Comparison of ENCODE assay signal across 19 cellular contexts in genomic region chr17:38416840-38417209, GRCh38. TPM values are rescaled to one million over a fixed set of nuclear protein-coding genes. Genes with fewer than 3 reads are reported as not detected.
DNase-seq lines count a peak whose midpoint lies in the region; ATAC-seq, FAIRE-seq and TF ChIP-seq lines count a peak whose summit lies in the region.
"Had no signal": no experiment of that assay in that cellular context is flagged by ENCODE, and none has a peak within 500 bp of the region (broad histone marks: within the 10 kb centered on the region; RNA-seq: fewer than 3 reads in every experiment).

No MANE protein-coding gene starts in this region.

- BruUV-seq in HepG2 (replicated peaks; lab: Mats Ljungman, UMichigan), result no TSS peak
- BruUV-seq in K562 (replicated peaks; lab: Mats Ljungman, UMichigan), result no TSS peak

- POLR2A ChIA-PET in HepG2 (lab: Yijun Ruan, JAX), result interaction anchor here (2.1 to 4.7 kb wide), 3 partner anchors 58 to 66 kb away, joined by 7 to 158 read pairs (median 15); partner anchors contain the start of gene SOCS7
- POLR2A ChIA-PET in K562 (lab: Yijun Ruan, JAX), result interaction anchor here (0.7 kb wide), 1 partner anchor 155 kb away, joined by 3 read pairs; no protein-coding TSS in a partner anchor

- no peak for TF ChIP-seq POLR2A in HepG2 (IDR thresholded peaks at IDR 0.05; ENCODE audit: insufficient read depth in 1 of 2, low read depth in 2 of 2, low read length in 2 of 2)
- no peak for TF ChIP-seq POLR2A in right lobe of liver (IDR thresholded peaks at IDR 0.05)
- TF ChIP-seq POLR2A in K562 (conservative IDR thresholded peaks at IDR 0.05), result no peak

- H2AFZ ChIP-seq in HepG2 (ENCODE audit: low read length) (no peak overlapping the region), K562 (ENCODE audit: low read depth, low read length) (no peak overlapping the region)

- H3K4me3 ChIP-seq in HepG2 (replicated peaks in 1 of 3; ENCODE audit: insufficient read depth in 1 of 3, low read depth in 2 of 3, low read length in 3 of 3) (no peak overlapping the region), right lobe of liver (no peak overlapping the region), K562 (no peak overlapping the region)
- H3K4me3 ChIP-seq: gastroesophageal sphincter, skin epidermis, vagina had no signal

- DNase-seq in HepG2 (ENCODE audit: low spot score) (no peak), right lobe of liver (no peak), NCI-H226 (peak; percentile 51), K562 (ENCODE audit: extremely low read depth in 1 of 4, low spot score in 3 of 4) (peak in 1 of 4 experiments; percentile 20), NCI-H524 (lab: John Stamatoyannopoulos, UW) (no peak), Right ventricle myocardium inferior (ENCODE audit: missing footprints) (no peak)
- DNase-seq in stimulated activated naive CD4-positive, alpha-beta T cell (lab: John Stamatoyannopoulos, UW), result no peak
- DNase-seq: activated CD4-positive, alpha-beta memory T cell treated with anti-CD3 and anti-CD28 coated beads, Interleukin-2, amount 10 ng/mL, durations not matched to agents 7 days and 5 days; immature natural killer cell; mesenchymal stem cell; NCI-H526 treated with DMSO at 0.1 percent for 48 hours; stimulated activated naive B cell treated with anti-CD40 and anti-IgM and Interleukin-4, amounts not matched to agents 10 μg/mL and 1 μg/mL and 100 μg/mL, for 72 hours had no signal

- H3K36me3 ChIP-seq in HepG2 (replicated peaks in 1 of 2; ENCODE audit: control insufficient read depth in 1 of 2, insufficient read depth in 2 of 2, low read length in 2 of 2) (no peaks in the 10 kb centered on the region), right lobe of liver (no peaks in the 10 kb centered on the region), K562 (ENCODE audit: control insufficient read depth, insufficient read depth, low read length) (no peaks in the 10 kb centered on the region)
- H3K36me3 ChIP-seq: gastroesophageal sphincter, neutrophil, vagina had no signal

- no peak for FAIRE-seq in HepG2 (lab: Jason Lieb, UNC)
- no peak for FAIRE-seq in K562 (lab: Jason Lieb, UNC)
- FAIRE-seq: endometrium, TTC549 had no signal

- ATAC-seq in HepG2 (no peak), right lobe of liver (no peak), K562 (peak; percentile 26), HG03439 (IDR thresholded peaks at IDR 0.05; ENCODE audit: unreplicated experiment) (no peak), Right ventricle myocardium inferior (no peak)
- ATAC-seq: gastroesophageal sphincter; stimulated activated naive B cell treated with anti-CD40 and anti-IgM and Interleukin-4, amounts not matched to agents 10 μg/mL and 1 μg/mL and 100 μg/mL, for 72 hours had no signal

- CTCF ChIA-PET in HepG2 (lab: Yijun Ruan, JAX; ENCODE audit: low intra/inter-chr PET ratio, low total read pairs), result no interaction called here
- CTCF ChIA-PET in K562 (lab: Yijun Ruan, JAX; ENCODE audit: low intra/inter-chr PET ratio), result interaction anchor here (1.1 to 4.2 kb wide), 2 partner anchors 67 to 86 kb away, joined by 3 to 42 read pairs; partner anchors contain the start of gene SOCS7

- H3K9ac ChIP-seq in HepG2 (ENCODE audit: insufficient read depth, low read depth, low read length) (no peak overlapping the region), K562 (ENCODE audit: insufficient read depth in 1 of 2, low read depth in 2 of 2, low read length in 2 of 2) (no peak overlapping the region; a peak in 1 of 4 replicates)

- intact Hi-C loops in HepG2 (cut with micrococcal nuclease; ENCODE audit: unreplicated experiment), result no loop called here
- intact Hi-C loops in right lobe of liver (cut with DNase I), result loop anchor here (5.0 kb wide), 2 partner anchors 70 to 75 kb away; partner anchors contain the start of gene GPR179 (in 1 of the 2)
- intact Hi-C loops in K562 (cut with micrococcal nuclease), result no loop called here
- intact Hi-C loops in Right ventricle myocardium inferior (cut with DNase I), result no loop called here

- H3K4me2 ChIP-seq in HepG2 (ENCODE audit: low read depth, low read length) (no peak overlapping the region; the same call in 1 of the 2 replicates), K562 (ENCODE audit: insufficient read depth, low read length) (no peak overlapping the region)

- TF ChIP-seq CTCF in HepG2 (CRISPR knock-in tag; IDR thresholded peaks at IDR 0.05) (no peak), right lobe of liver (IDR thresholded peaks at IDR 0.05) (no peak), K562 (IDR thresholded peaks at IDR 0.05 in 2 of 3, conservative IDR thresholded peaks at IDR 0.05 in 1 of 3; ENCODE audit: insufficient read depth in 2 of 3, low read depth in 1 of 3, low read length in 3 of 3) (no peak)

- H3K27ac ChIP-seq in HepG2 (ENCODE audit: extremely low read length, insufficient read depth, low read length) (no peak overlapping the region), right lobe of liver (no peak overlapping the region), K562 (ENCODE audit: extremely low read depth, low read depth, low read length) (no peak overlapping the region)
- H3K27ac ChIP-seq: gastroesophageal sphincter, neutrophil, skin epidermis, vagina had no signal

- no peak for TF ChIP-seq RAD21 in HepG2 (CRISPR knock-in tag; IDR thresholded peaks at IDR 0.05)
- no peak for TF ChIP-seq RAD21 in K562 (CRISPR knock-in tag; conservative IDR thresholded peaks at IDR 0.05 in 1 of 2, IDR thresholded peaks at IDR 0.05 in 1 of 2)

- no peaks in the 10 kb centered on the region for H3K79me2 ChIP-seq in HepG2 (ENCODE audit: insufficient read depth, low read length)
- no peaks in the 10 kb centered on the region for H3K79me2 ChIP-seq in K562 (ENCODE audit: control insufficient read depth, insufficient read depth, low read length)

- H4K20me1 ChIP-seq in HepG2 (ENCODE audit: insufficient read depth, low read length) (no peaks in the 10 kb centered on the region), K562 (replicated peaks; ENCODE audit: control insufficient read depth, insufficient read depth, low read length) (peaks cover 8% of the 10 kb centered on the region)

- peaks cover 19 to 55% of the 10 kb centered on the region in 2 experiments for H3K27me3 ChIP-seq in HepG2 (ENCODE audit: control insufficient read depth in 1 of 2, insufficient read depth in 2 of 2, low read length in 2 of 2)
- peaks cover 0 to 5% of the 10 kb centered on the region in 2 donors for H3K27me3 ChIP-seq in right lobe of liver
- H3K27me3 ChIP-seq in K562 (ENCODE audit: control insufficient read depth in 2 of 2, insufficient read depth in 2 of 2, low read length in 2 of 2), result peaks cover 13 to 40% of the 10 kb centered on the region in 2 experiments; a peak in 4 of 5 replicates

- H3K9me1 ChIP-seq in K562 (ENCODE audit: control insufficient read depth, insufficient read depth, low read length), result no peaks in the 10 kb centered on the region

- in situ Hi-C loops in HepG2 (cut with HindIII; ENCODE audit: extremely low pct_ligation_motif_present, low pct_unique_long_range_greater_than_20kb), result no loop called here
- in situ Hi-C loops in K562 (cut with MboI), result no loop called here

- H3K4me1 ChIP-seq in HepG2 (ENCODE audit: insufficient read depth, low read length) (peaks cover 34% of the 10 kb centered on the region), right lobe of liver (peaks cover 0 to 9% (median 0%) of the 10 kb centered on the region in 4 donors), K562 (replicated peaks in 1 of 2; ENCODE audit: control insufficient read depth in 2 of 2, insufficient read depth in 2 of 2, low read length in 2 of 2) (peaks cover 30 to 41% of the 10 kb centered on the region in 2 experiments)

- WGBS in HepG2 (ENCODE audit: low lambda C conversion rate), result 20% methylated on average over 1 of the region's 1 CpG
- 25% methylated on average over 1 of the region's 1 CpG for WGBS in right lobe of liver (ENCODE audit: insufficient coverage, low coverage, low lambda C conversion rate, missing lambda C conversion rate)
- WGBS in K562 (ENCODE audit: insufficient coverage, low coverage, missing lambda C conversion rate), result 0% methylated on average over 1 of the region's 1 CpG

- H3K9me3 ChIP-seq in HepG2 (ENCODE audit: low read length) (no peaks in the 10 kb centered on the region), right lobe of liver (no peaks in the 10 kb centered on the region), K562 (replicated peaks; ENCODE audit: control insufficient read depth, insufficient read depth, low read depth, low read length) (no peaks in the 10 kb centered on the region)
- H3K9me3 ChIP-seq: gastroesophageal sphincter, neutrophil, vagina had no signal

- TF ChIP-seq EP300 in HepG2 (IDR thresholded peaks at IDR 0.05; ENCODE audit: low read depth in 2 of 2, low read length in 2 of 2) (no peak), HepG2 (CRISPR knock-in tag; IDR thresholded peaks at IDR 0.05; ENCODE audit: borderline replicate concordance) (no peak), K562 (IDR thresholded peaks at IDR 0.05; ENCODE audit: low read length) (no peak)

RNA-seq across cellular contexts. Expression of gene ARHGAP23, which starts 11.4 kb away (rescaled TPM):
- total RNA-seq in HepG2 (2016; rRNA removed; fragmentation: Illumina TruSeq; extraction: Trizol) (not detected in 2 replicates), right lobe of liver (1 to 10 TPM; 1.4 to 9.5 (median 3.8) TPM), K562 (2014; rRNA removed) (0.33 and 0.86 TPM in 2 replicates), K562 (2014; rRNA removed; fragmentation: Illumina TruSeq; extraction: Trizol) (0.06 and 0.25 TPM in 2 replicates), K562 (2015; rRNA removed; fragmentation: Illumina TruSeq; extraction: Trizol) (0.29 and 0.57 TPM in 2 replicates), K562 (2021) (1.4 and 2.7 TPM in 2 replicates), Right ventricle myocardium inferior (67.5 TPM)
- total RNA-seq in HepG2 (2016; cell fraction: cytosol; rRNA removed; fragmentation: Illumina TruSeq; extraction: Trizol; ENCODE audit: low read depth), result not detected in 2 replicates
- 0.22 TPM in 1 of 2 replicates, not detected in the other for total RNA-seq in HepG2 (2016; cell fraction: insoluble cytoplasmic fraction; rRNA removed; fragmentation: Illumina TruSeq; extraction: Trizol)
- total RNA-seq in HepG2 (2016; cell fraction: membrane; rRNA removed; fragmentation: Illumina TruSeq; extraction: Trizol), result not detected in 2 replicates
- total RNA-seq in HepG2 (2016; cell fraction: nucleus; rRNA removed; fragmentation: Illumina TruSeq; extraction: Trizol), result 0.96 TPM in 1 of 2 replicates, not detected in the other
- polyA plus RNA-seq in HepG2 (2011; rRNA removed) (0.03 TPM in 2 replicates), K562 (2011; rRNA removed) (0.12 and 0.71 TPM in 2 replicates), K562 (2014; fragmentation: Illumina TruSeq; extraction: Trizol) (0.68 and 0.70 TPM in 2 replicates), K562 (2014; fragmentation: Nextera tagmentation; extraction: Ambion mirVana) (under 1 TPM; 0.01 to 0.03 TPM), K562 (2014; rRNA removed) (0.69 and 1.6 TPM in 2 replicates)
- 0.03 and 0.14 TPM in 2 replicates for polyA plus RNA-seq in HepG2 (2011; cell fraction: cytosol; rRNA removed)
- polyA plus RNA-seq in HepG2 (2011; cell fraction: nucleus; rRNA removed), result 0.28 and 0.32 TPM in 2 replicates
- polyA plus RNA-seq in HepG2 (2012), result 0.08 and 0.20 TPM in 2 replicates
- 0.18 TPM in 1 of 2 replicates, not detected in the other for polyA plus RNA-seq in HepG2 (2016; cell fraction: cytosol; fragmentation: Illumina TruSeq; extraction: Trizol; ENCODE audit: low read depth)
- polyA plus RNA-seq in HepG2 (2016; cell fraction: insoluble cytoplasmic fraction; fragmentation: Illumina TruSeq; extraction: Trizol; ENCODE audit: low read depth), result 0.04 TPM in 1 of 2 replicates, not detected in the other
- polyA plus RNA-seq in HepG2 (2016; cell fraction: membrane; fragmentation: Illumina TruSeq; extraction: Trizol; ENCODE audit: low read depth), result not detected in 2 replicates
- polyA plus RNA-seq in HepG2 (2016; cell fraction: nucleus; fragmentation: Illumina TruSeq; extraction: Trizol; ENCODE audit: insufficient read depth, low read depth), result 0.15 and 0.55 TPM in 2 replicates
- 41.8 TPM in 1 of 2 replicates, not detected in the other for polyA minus RNA-seq in HepG2 (2011; rRNA and poly(A)+ RNA removed; ENCODE audit: low replicate concordance)
- polyA minus RNA-seq in HepG2 (2011; cell fraction: cytosol; rRNA and poly(A)+ RNA removed), result 0.20 TPM in 1 of 2 replicates, not detected in the other
- 0.39 TPM in 1 of 2 replicates, not detected in the other for polyA minus RNA-seq in HepG2 (2011; cell fraction: nucleus; rRNA and poly(A)+ RNA removed)
- total RNA-seq in K562 (2011; cell fraction: chromatin; rRNA removed; ENCODE audit: low replicate concordance), result 5.4 and 10.3 TPM in 2 replicates
- 3.6 and 6.0 TPM in 2 replicates for total RNA-seq in K562 (2011; cell fraction: nucleolus; rRNA removed)
- total RNA-seq in K562 (2011; cell fraction: nucleoplasm; rRNA removed), result 4.4 and 6.6 TPM in 2 replicates
- 0.10 and 1.00 TPM in 2 replicates for polyA plus RNA-seq in K562 (2011; cell fraction: cytosol; rRNA removed)
- polyA plus RNA-seq in K562 (2011; cell fraction: nucleus; rRNA removed), result 0.80 and 2.2 TPM in 2 replicates
- polyA plus RNA-seq in K562 (2012), result 0.52 and 0.68 TPM in 2 replicates
- 0.24 and 1.6 TPM in 2 replicates for polyA minus RNA-seq in K562 (2011; rRNA and poly(A)+ RNA removed)
- 0.18 and 1.4 TPM in 2 replicates for polyA minus RNA-seq in K562 (2011; cell fraction: cytosol; rRNA and poly(A)+ RNA removed)
- polyA minus RNA-seq in K562 (2011; cell fraction: nucleus; rRNA and poly(A)+ RNA removed), result 1.7 and 3.0 TPM in 2 replicates
- polyA plus RNA-seq: immature natural killer cell had no signal

Comparison
In these comparisons a context has a peak if more than half of its experiments do, and no peak if none do; other contexts are left out.
1. intact Hi-C loops: an anchor here in right lobe of liver (5.0 kb wide); none called in HepG2, K562 and Right ventricle myocardium inferior.
2. Of the 241 proteins assayed by ChIP-seq in both HepG2 and K562: peak only in HepG2: CEBPB and ZNF263; only in K562: FOSL1; in both: none; in neither: 237; mixed calls (peak in some experiments, not most) for 1.